Comparison of ENCODE assay signal across 15 cellular contexts in the genomic region with DNA sequence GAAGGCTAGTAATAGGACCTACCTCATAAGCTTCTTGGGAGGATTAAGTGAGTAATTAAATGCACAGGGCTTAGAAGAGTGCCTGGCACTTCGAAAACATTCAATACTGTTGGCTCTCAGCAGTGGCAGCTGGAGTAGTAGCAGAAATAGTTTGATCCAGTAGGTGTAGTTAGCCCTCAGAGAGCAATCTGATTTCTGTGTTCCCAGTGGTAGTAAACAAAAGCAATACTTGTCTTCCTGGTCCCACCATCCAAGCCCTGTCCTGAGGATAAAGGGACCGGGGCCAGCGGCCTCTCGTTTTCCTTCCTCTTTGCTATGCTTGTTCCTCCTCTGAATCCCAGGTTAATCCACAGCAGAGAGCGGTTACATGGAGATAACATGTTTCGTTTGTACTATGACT.
A peak's percentile ranks its signal among the peaks of the same experiment; 100 is the strongest.
DNase-seq lines count a peak whose midpoint lies in the region; ATAC-seq, FAIRE-seq and TF ChIP-seq lines count a peak whose summit lies in the region.
"Had no signal": no experiment of that assay in that cellular context is flagged by ENCODE, and none has a peak within 500 bp of the region (broad histone marks: within the 10 kb centered on the region; RNA-seq: fewer than 3 reads in every experiment).

No MANE protein-coding gene starts in this region.

- TF ChIP-seq CTCF in endothelial cell of umbilical vein (IDR thresholded peaks at IDR 0.05; ENCODE audit: extremely low read depth in 1 of 2, insufficient read depth in 1 of 2, low read depth in 1 of 2, low read length in 2 of 2) (no peak), lung (IDR thresholded peaks at IDR 0.05; ENCODE audit: control extremely low read depth, extremely low read depth) (no peak)

- peaks cover 33% of the 10 kb centered on the region for H3K79me2 ChIP-seq in endothelial cell of umbilical vein (ENCODE audit: control insufficient read depth, insufficient read depth, low read length)

- WGBS in lung, 2 donors, result 61 to 63% methylated on average over 6 of the region's 6 CpGs

- POLR2A ChIA-PET in endothelial cell of umbilical vein (lab: Charles Lee), result no interaction called here
- POLR2A ChIA-PET in CD4-positive, alpha-beta memory T cell (lab: Charles Lee; ENCODE audit: partially characterized antibody), result no interaction called here

- no peak overlapping the region for H3K4me3 ChIP-seq in endothelial cell of umbilical vein (replicated peaks in 1 of 3; ENCODE audit: insufficient read depth in 1 of 3, low read depth in 1 of 3, low read length in 3 of 3)
- H3K4me3 ChIP-seq in lung, result no peak overlapping the region
- H3K4me3 ChIP-seq in stomach smooth muscle (ENCODE audit: low read length in 2 of 2), result no peak overlapping the region
- H3K4me3 ChIP-seq in MG63, result no peak overlapping the region
- no peak overlapping the region for H3K4me3 ChIP-seq in CD4-positive, alpha-beta memory T cell (ENCODE audit: low read length in 2 of 2)
- H3K4me3 ChIP-seq: K562 had no signal

- no peak overlapping the region for H3K9ac ChIP-seq in endothelial cell of umbilical vein (replicated peaks; ENCODE audit: extremely low read depth, insufficient read depth, low read length)
- no peak overlapping the region for H3K9ac ChIP-seq in stomach smooth muscle (ENCODE audit: low read length in 2 of 2)

- no TSS peak for BruUV-seq in endothelial cell of umbilical vein (replicated peaks; lab: Mats Ljungman, UMichigan)

- intact Hi-C loops in endothelial cell of umbilical vein (cut with micrococcal nuclease), result no loop called here
- intact Hi-C loops in CD4-positive, alpha-beta memory T cell (cut with micrococcal nuclease), result no loop called here

- H3K9me1 ChIP-seq in endothelial cell of umbilical vein (replicated peaks; ENCODE audit: control insufficient read depth, extremely low read depth, insufficient read depth, low read length), result no peaks in the 10 kb centered on the region

- no peak overlapping the region for H3K4me2 ChIP-seq in endothelial cell of umbilical vein (ENCODE audit: insufficient read depth, low read length)

- no peak overlapping the region for H2AFZ ChIP-seq in endothelial cell of umbilical vein (ENCODE audit: low read depth, low read length)

- DNase-seq in NCI-H524 (lab: John Stamatoyannopoulos, UW) (peak; percentile 84 to 94), endothelial cell of umbilical vein (ENCODE audit: low read depth, low spot score) (no peak), lung (ENCODE audit: low spot score) (no peak), MG63 (no peak), NAMALWA (ENCODE audit: low spot score) (no peak)
- DNase-seq in CD4-positive, alpha-beta memory T cell, result no peak
- DNase-seq: activated CD4-positive, CD25-positive, alpha-beta regulatory T cell treated with anti-CD3 and anti-CD28 coated beads, Interleukin-2, amount 50 U/mL, for 72 hours; activated CD8-positive, alpha-beta memory T cell treated with anti-CD3 and anti-CD28 coated beads, Interleukin-2, amount 50 U/mL, for 48 hours; activated naive CD4-positive, alpha-beta T cell treated with anti-CD3 and anti-CD28 coated beads, Interleukin-2, amount 10 ng/mL, durations not matched to agents 7 days and 5 days; H7; NCI-H1417 treated with DMSO at 0.1 percent for 48 hours; T-helper 1 cell had no signal

- dilution Hi-C loops in endothelial cell of umbilical vein (cut with MboI; ENCODE audit: extremely low pct_ligation_motif_present, low sequenced_read_pairs), result no loop called here

- CTCF ChIA-PET in endothelial cell of umbilical vein (lab: Charles Lee), result interaction anchor here (2.6 kb wide), 1 partner anchor 134 kb away, joined by 8 read pairs; no protein-coding TSS in a partner anchor
- CTCF ChIA-PET in CD4-positive, alpha-beta memory T cell (lab: Charles Lee; ENCODE audit: partially characterized antibody), result interaction anchor here (4.0 kb wide), 1 partner anchor 8 kb away, joined by 17 read pairs; no protein-coding TSS in a partner anchor

- H3K27ac ChIP-seq in endothelial cell of umbilical vein (ENCODE audit: insufficient read depth, low read depth, low read length) (no peak overlapping the region), lung (ENCODE audit: low read depth in 1 of 2, low read length in 1 of 2) (peak overlapping the region; percentile 1 to 94), stomach smooth muscle (ENCODE audit: low read length) (peak overlapping the region; percentile 55)
- H3K27ac ChIP-seq in CD4-positive, alpha-beta memory T cell (ENCODE audit: low read depth, low read length), result no peak overlapping the region

- peaks cover 3% of the 10 kb centered on the region for H4K20me1 ChIP-seq in endothelial cell of umbilical vein (replicated peaks; ENCODE audit: control insufficient read depth, extremely low read depth, insufficient read depth, low read length)

- H3K4me1 ChIP-seq in endothelial cell of umbilical vein (ENCODE audit: control insufficient read depth, extremely low read depth, insufficient read depth, low read length) (peaks cover 15% of the 10 kb centered on the region), lung (ENCODE audit: control insufficient read depth in 2 of 2, insufficient read depth in 2 of 2, low read length in 2 of 2) (peaks cover 2 to 37% of the 10 kb centered on the region in 2 donors), stomach smooth muscle (ENCODE audit: control insufficient read depth, insufficient read depth, low read length) (peaks cover 19% of the 10 kb centered on the region)
- no peaks in the 10 kb centered on the region for H3K4me1 ChIP-seq in CD4-positive, alpha-beta memory T cell (ENCODE audit: insufficient read depth, low read length)

- H3K9me3 ChIP-seq in endothelial cell of umbilical vein (replicated peaks; ENCODE audit: control insufficient read depth, insufficient read depth, low read length) (no peaks in the 10 kb centered on the region), lung (ENCODE audit: control insufficient read depth in 2 of 2, insufficient read depth in 1 of 2, low read length in 1 of 2) (no peaks in the 10 kb centered on the region), stomach smooth muscle (ENCODE audit: control insufficient read depth in 2 of 2, low read length in 2 of 2) (no peaks in the 10 kb centered on the region), MG63 (no peaks in the 10 kb centered on the region)
- no peaks in the 10 kb centered on the region for H3K9me3 ChIP-seq in CD4-positive, alpha-beta memory T cell (ENCODE audit: control insufficient read depth in 1 of 2, low read length in 2 of 2)

- H3K36me3 ChIP-seq in endothelial cell of umbilical vein (ENCODE audit: control insufficient read depth in 2 of 2, extremely low read depth in 1 of 2, insufficient read depth in 2 of 2, low read length in 2 of 2), result peaks cover 0 to 10% of the 10 kb centered on the region in 2 experiments
- peaks cover 0 to 7% of the 10 kb centered on the region in 2 donors for H3K36me3 ChIP-seq in lung (ENCODE audit: control insufficient read depth in 2 of 2, insufficient read depth in 2 of 2, low read length in 2 of 2)
- H3K36me3 ChIP-seq in stomach smooth muscle (ENCODE audit: control insufficient read depth in 2 of 2, insufficient read depth in 2 of 2, low read length in 2 of 2), result peaks cover 5 to 8% of the 10 kb centered on the region in 2 donors
- no peaks in the 10 kb centered on the region for H3K36me3 ChIP-seq in MG63
- no peaks in the 10 kb centered on the region for H3K36me3 ChIP-seq in CD4-positive, alpha-beta memory T cell (ENCODE audit: insufficient read depth, low read length)

- FAIRE-seq in endothelial cell of umbilical vein (lab: Jason Lieb, UNC), result peak; percentile 53
- FAIRE-seq: K562 had no signal

- H3K27me3 ChIP-seq in endothelial cell of umbilical vein (ENCODE audit: control insufficient read depth in 2 of 2, insufficient read depth in 2 of 2, low read length in 2 of 2) (no peaks in the 10 kb centered on the region), lung (ENCODE audit: control insufficient read depth, insufficient read depth) (no peaks in the 10 kb centered on the region), stomach smooth muscle (ENCODE audit: control insufficient read depth in 1 of 2, insufficient read depth in 2 of 2, low read length in 2 of 2) (no peaks in the 10 kb centered on the region), MG63 (no peaks in the 10 kb centered on the region)
- no peaks in the 10 kb centered on the region for H3K27me3 ChIP-seq in CD4-positive, alpha-beta memory T cell (ENCODE audit: insufficient read depth, low read length)

- peaks cover 4% of the 10 kb centered on the region in 2 donors for H3K27me3 Mint-ChIP-seq in CD4-positive, alpha-beta memory T cell

- H3K9me3 Mint-ChIP-seq in CD4-positive, alpha-beta memory T cell, result no peaks in the 10 kb centered on the region
- H3K9me3 Mint-ChIP-seq: activated naive CD4-positive, alpha-beta T cell treated with anti-CD3 and anti-CD28 coated beads, Interleukin-2, amount 10 ng/mL, durations not matched to agents 7 days and 5 days had no signal

- H3K4me1 Mint-ChIP-seq in CD4-positive, alpha-beta memory T cell, result no peaks in the 10 kb centered on the region

- TF ChIP-seq POLR2A in endothelial cell of umbilical vein (IDR thresholded peaks at IDR 0.05; ENCODE audit: low read depth, low read length), result no peak

- H3K36me3 Mint-ChIP-seq in CD4-positive, alpha-beta memory T cell, result no peaks in the 10 kb centered on the region
- H3K36me3 Mint-ChIP-seq: activated naive CD4-positive, alpha-beta T cell treated with anti-CD3 and anti-CD28 coated beads, Interleukin-2, amount 10 ng/mL, durations not matched to agents 7 days and 5 days had no signal

- H3K27ac Mint-ChIP-seq in CD4-positive, alpha-beta memory T cell, result no peak overlapping the region
- H3K27ac Mint-ChIP-seq: activated naive CD4-positive, alpha-beta T cell treated with anti-CD3 and anti-CD28 coated beads, Interleukin-2, amount 10 ng/mL, durations not matched to agents 7 days and 5 days had no signal

- no peak overlapping the region for H3K4me3 Mint-ChIP-seq in CD4-positive, alpha-beta memory T cell
- H3K4me3 Mint-ChIP-seq: activated naive CD4-positive, alpha-beta T cell treated with anti-CD3 and anti-CD28 coated beads, Interleukin-2, amount 10 ng/mL, durations not matched to agents 7 days and 5 days had no signal

- ATAC-seq in lung (ENCODE audit: insufficient read depth, low FRiP score) (no peak), GM21423 (IDR thresholded peaks at IDR 0.05; ENCODE audit: unreplicated experiment) (no peak)
- ATAC-seq: K562 had no signal

TF ChIP-seq in endothelial cell of umbilical vein, 7 proteins besides CTCF, POLR2A, EP300 and RAD21 (continues in another document):
- TF ChIP-seq POLR2AphosphoS5 (IDR thresholded peaks at IDR 0.05; ENCODE audit: insufficient read depth, low read depth, low read length) (no peak), JUN (IDR thresholded peaks at IDR 0.05; ENCODE audit: borderline replicate concordance, insufficient read depth, insufficient read length, low read depth) (no peak), GATA2 (IDR thresholded peaks at IDR 0.05; ENCODE audit: insufficient read depth, insufficient read length, low read depth, low read length) (no peak), MYC (IDR thresholded peaks at IDR 0.05; ENCODE audit: low read depth, low read length) (no peak), EZH2 (IDR thresholded peaks at IDR 0.05; ENCODE audit: borderline replicate concordance, low read depth, low read length, severe bottlenecking) (no peak)
- TF ChIP-seq, protein P1, sequence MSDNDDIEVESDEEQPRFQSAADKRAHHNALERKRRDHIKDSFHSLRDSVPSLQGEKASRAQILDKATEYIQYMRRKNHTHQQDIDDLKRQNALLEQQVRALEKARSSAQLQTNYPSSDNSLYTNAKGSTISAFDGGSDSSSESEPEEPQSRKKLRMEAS (IDR thresholded peaks at IDR 0.05; ENCODE audit: insufficient read depth, insufficient read length), result no peak

Comparison
In these comparisons a context has a peak if more than half of its experiments do, and no peak if none do; other contexts are left out.
1. DNase-seq: peak in NCI-H524 (2 of 2); none in endothelial cell of umbilical vein (single experiment), lung (single experiment), MG63 (single experiment), NAMALWA (single experiment) and CD4-positive, alpha-beta memory T cell (0 of 5).
2. H3K27ac ChIP-seq: peak in lung (2 of 2) and stomach smooth muscle (single experiment); none in endothelial cell of umbilical vein (single experiment) and CD4-positive, alpha-beta memory T cell (single experiment).